In genomic region chr3:149765762-149766334, GRCh38 we compare ENCODE assay signal across 8 cellular contexts. TPM values are rescaled to one million over a fixed set of nuclear protein-coding genes. Genes with fewer than 3 reads are reported as not detected.
DNase-seq lines count a peak whose midpoint lies in the region; ATAC-seq, FAIRE-seq and TF ChIP-seq lines count a peak whose summit lies in the region.

No MANE protein-coding gene starts in this region.

- TF ChIP-seq CTCF in 22Rv1 (IDR thresholded peaks at IDR 0.05) (peak; percentile 48), GM12872 (IDR thresholded peaks at IDR 0.05; ENCODE audit: insufficient read depth, low read depth, low read length) (peak; percentile 42; the same call in 2 of the 3 replicates), fibroblast of the aortic adventitia (IDR thresholded peaks at IDR 0.05; ENCODE audit: insufficient read depth, low read length) (peak; percentile 74), mucosa of descending colon (IDR thresholded peaks at IDR 0.05) (no peak)

- H3K27ac ChIP-seq in 22Rv1, result no peak overlapping the region

- ATAC-seq in GM19324 (IDR thresholded peaks at IDR 0.05; ENCODE audit: low FRiP score, unreplicated experiment), result no peak
- no peak for ATAC-seq in mucosa of descending colon

- DNase-seq in RCC 7860 (ENCODE audit: low spot score) (no peak), fibroblast of the aortic adventitia (ENCODE audit: low read depth) (peak; percentile 77), superior temporal gyrus (ENCODE audit: extremely low spot score) (peak; percentile 93), mucosa of descending colon (no peak)
- no peak for DNase-seq in activated CD4-positive, alpha-beta T cell treated with anti-CD3 and anti-CD28 coated beads for 1 hour

- no peaks in the 10 kb centered on the region for H3K4me1 ChIP-seq in mucosa of descending colon (ENCODE audit: low read depth)

- peak; percentile 76 for FAIRE-seq in RCC 7860 (lab: Jason Lieb, UNC)

- H3K4me3 ChIP-seq in fibroblast of the aortic adventitia (ENCODE audit: low read depth, low read length) (no peak overlapping the region), mucosa of descending colon (no peak overlapping the region)

- H3K36me3 ChIP-seq in mucosa of descending colon (ENCODE audit: low read depth), result no peaks in the 10 kb centered on the region

- H3K9me3 ChIP-seq in mucosa of descending colon, result no peaks in the 10 kb centered on the region

- intact Hi-C loops in mucosa of descending colon (cut with DNase I, micrococcal nuclease), result no loop called here

RNA-seq across cellular contexts. Expression of gene COMMD2, which starts 13.6 kb away (rescaled TPM):
- total RNA-seq in fibroblast of the aortic adventitia (ENCODE audit: low replicate concordance) (20.3 and 42.7 TPM in 2 replicates), mucosa of descending colon (10 to 100 TPM; 19.7 to 26.9 (median 25.4) TPM)

RNA-seq across cellular contexts. Expression of gene ANKUB1, which starts 26.5 kb away (rescaled TPM):
- total RNA-seq in fibroblast of the aortic adventitia (ENCODE audit: low replicate concordance), result not detected in 2 replicates
- not detected for total RNA-seq in mucosa of descending colon

RNA-seq across cellular contexts. Expression of gene RNF13, which starts 47.2 kb away (rescaled TPM):
- total RNA-seq in fibroblast of the aortic adventitia (ENCODE audit: low replicate concordance) (52.7 and 68.8 TPM in 2 replicates), mucosa of descending colon (10 to 100 TPM; 52.6 to 85.0 (median 64.9) TPM)

Comparison
In these comparisons a context has a peak if more than half of its experiments do, and no peak if none do; other contexts are left out.
1. DNase-seq: peak in fibroblast of the aortic adventitia (single experiment) and superior temporal gyrus (single experiment); none in RCC 7860 (single experiment), activated CD4-positive, alpha-beta T cell treated with anti-CD3 and anti-CD28 coated beads for 1 hour (single experiment) and mucosa of descending colon (0 of 3).